20 cellular contexts compared by ENCODE assay signal in the genomic region with DNA sequence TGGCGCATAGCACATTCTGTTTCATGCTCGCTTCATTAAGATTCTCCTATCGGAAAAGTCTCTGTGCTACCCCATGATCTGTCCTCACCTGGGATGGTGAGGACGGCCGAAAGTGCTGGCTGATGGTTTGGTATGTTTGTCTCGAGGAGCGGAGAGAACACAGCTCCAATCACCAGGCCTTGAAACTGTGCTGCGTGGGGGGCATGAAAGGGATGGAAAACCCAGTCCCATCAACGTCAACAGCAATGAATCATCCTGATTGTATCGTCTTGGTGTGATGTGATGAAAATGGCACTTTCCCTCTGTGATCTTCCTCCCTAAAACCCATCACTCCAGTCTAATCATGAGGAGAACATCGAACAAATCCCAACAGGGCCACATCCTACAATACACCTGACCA. TPM values are rescaled to one million over a fixed set of nuclear protein-coding genes. Genes with fewer than 3 reads are reported as not detected.
"Had no signal": no experiment of that assay in that cellular context is flagged by ENCODE, and none has a peak within 500 bp of the region (broad histone marks: within the 10 kb centered on the region; RNA-seq: fewer than 3 reads in every experiment).

No MANE protein-coding gene starts in this region.

- H3K27ac Mint-ChIP-seq: activated T-helper 1 cell treated with anti-CD3 and anti-CD28 coated beads, Interleukin-12 subunit alpha, Interleukin-12 subunit beta, Interleukin-2, Interleukin-4 antibody, amounts not matched to agents 30 ng/mL and 10 ng/mL and 1 ng/mL, durations not matched to agents 14 hours and 24 hours and 36 hours; immature natural killer cell; naive thymus-derived CD4-positive, alpha-beta T cell; stimulated activated effector memory CD8-positive, alpha-beta T cell treated with anti-CD3 and anti-CD28 coated beads, Interleukin-12 subunit alpha, Interleukin-12 subunit beta, amount 100 ng/mL, for 72 hours had no signal

- H3K9ac ChIP-seq: parathyroid adenoma had no signal

- H3K27ac ChIP-seq: esophagus squamous epithelium, neutrophil, parathyroid adenoma, right lobe of liver had no signal

- H3K4me3 Mint-ChIP-seq: activated T-helper 1 cell treated with anti-CD3 and anti-CD28 coated beads, Interleukin-12 subunit alpha, Interleukin-12 subunit beta, Interleukin-2, Interleukin-4 antibody, amounts not matched to agents 30 ng/mL and 10 ng/mL and 1 ng/mL, durations not matched to agents 14 hours and 24 hours and 36 hours; immature natural killer cell; naive thymus-derived CD4-positive, alpha-beta T cell; stimulated activated effector memory CD8-positive, alpha-beta T cell treated with anti-CD3 and anti-CD28 coated beads, Interleukin-12 subunit alpha, Interleukin-12 subunit beta, amount 100 ng/mL, for 72 hours had no signal

- H3K4me1 ChIP-seq: parathyroid adenoma, right lobe of liver had no signal

- H3K27me3 ChIP-seq: right lobe of liver had no signal

- H3K36me3 Mint-ChIP-seq: immature natural killer cell; naive thymus-derived CD4-positive, alpha-beta T cell; stimulated activated effector memory CD8-positive, alpha-beta T cell treated with anti-CD3 and anti-CD28 coated beads, Interleukin-12 subunit alpha, Interleukin-12 subunit beta, amount 100 ng/mL, for 72 hours had no signal

- ATAC-seq: activated CD4-positive, CD25-positive, alpha-beta regulatory T cell treated with anti-CD3 and anti-CD28 coated beads, Interleukin-2, amount 50 U/mL, for 24 hours; naive thymus-derived CD4-positive, alpha-beta T cell; right lobe of liver; stimulated activated effector memory CD8-positive, alpha-beta T cell treated with anti-CD3 and anti-CD28 coated beads, Interleukin-12 subunit alpha, Interleukin-12 subunit beta, amount 100 ng/mL, for 72 hours had no signal

- H3K9me3 ChIP-seq: esophagus squamous epithelium, neutrophil, right lobe of liver had no signal

- H3K4me2 ChIP-seq: smooth muscle cell had no signal

- H2AFZ ChIP-seq: parathyroid adenoma had no signal

- DNase-seq: activated CD4-positive, alpha-beta T cell treated with anti-CD3 and anti-CD28 coated beads, Interleukin-2, amount 50 U/mL, for 1 hour; activated naive CD4-positive, alpha-beta T cell treated with Interleukin-2 at 50 U/mL for 16 hours; aorta; cerebellar nuclear complex; effector memory CD4-positive, alpha-beta T cell; esophagus squamous epithelium; immature natural killer cell; kidney glomerular epithelial cell; mesendoderm; naive thymus-derived CD4-positive, alpha-beta T cell; right lobe of liver; stimulated activated CD4-positive, alpha-beta T cell treated with anti-CD3 and anti-CD28 coated beads, Interleukin-4, amount 100 ng/mL, for 1 hour had no signal

- H3K4me3 ChIP-seq: esophagus squamous epithelium, right lobe of liver, smooth muscle cell had no signal

- H3K36me3 ChIP-seq: esophagus squamous epithelium, neutrophil, right lobe of liver had no signal

RNA-seq across cellular contexts. Expression of a gene that starts 8.4 kb away (rescaled TPM):
- total RNA-seq: activated T-helper 1 cell treated with anti-CD3 and anti-CD28 coated beads, Interleukin-12 subunit alpha, Interleukin-12 subunit beta, Interleukin-2, Interleukin-4 antibody, amounts not matched to agents 30 ng/mL and 10 ng/mL and 1 ng/mL, durations not matched to agents 14 hours and 24 hours and 36 hours; bronchial epithelial cell; T-helper 1 cell treated with Interleukin-12 subunit alpha and Interleukin-12 subunit beta and Interleukin-4 antibody, amounts not matched to agents 30 ng/mL and 1 ng/mL, for 36 hours had no signal
- polyA plus RNA-seq: immature natural killer cell; naive thymus-derived CD4-positive, alpha-beta T cell had no signal

RNA-seq across cellular contexts. Expression of a gene that starts 43.5 kb away (rescaled TPM):
- total RNA-seq: bronchial epithelial cell, smooth muscle cell had no signal
